ENCODE assay signal across 19 cellular contexts in the genomic region with DNA sequence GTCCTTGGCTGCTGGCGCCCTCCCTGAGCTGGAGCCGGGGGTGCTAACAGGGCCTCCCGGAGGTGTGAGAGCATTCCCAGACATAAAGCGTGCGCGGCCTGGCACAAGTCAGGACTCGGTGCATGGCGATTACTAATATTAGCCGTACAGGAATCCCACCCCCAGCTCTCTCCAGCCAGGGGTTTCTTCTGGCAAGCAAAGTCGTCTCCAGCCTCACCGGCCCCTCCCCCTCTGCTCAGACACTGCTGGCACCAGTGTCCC.
"Had no signal": no experiment of that assay in that cellular context is flagged by ENCODE, and none has a peak within 500 bp of the region (broad histone marks: within the 10 kb centered on the region; RNA-seq: fewer than 3 reads in every experiment).

No MANE protein-coding gene starts in this region.

- H3K36me3 ChIP-seq: cardiac muscle cell, sigmoid colon had no signal

- H3K27me3 ChIP-seq: cardiac muscle cell had no signal

- H3K4me3 ChIP-seq: cardiac muscle cell, hepatocyte, sigmoid colon, smooth muscle cell had no signal

- DNase-seq: activated CD4-positive, alpha-beta memory T cell treated with anti-CD3 and anti-CD28 coated beads, Interleukin-2, amount 10 ng/mL, durations not matched to agents 7 days and 5 days; activated CD4-positive, alpha-beta T cell treated with anti-CD3 and anti-CD28 coated beads, Interleukin-2, amount 10 ng/mL, durations not matched to agents 24 days and 14 days; activated effector memory CD4-positive, alpha-beta T cell treated with Interleukin-2 at 50 U/mL for 16 hours; activated naive CD4-positive, alpha-beta T cell treated with anti-CD3 and anti-CD28 coated beads for 36 hours; activated naive CD8-positive, alpha-beta T cell treated with anti-CD3 and anti-CD28 coated beads, Interleukin-2, amount 10 ng/mL, durations not matched to agents 7 days and 5 days; activated T-cell treated with anti-CD3 and anti-CD28 coated beads, Interleukin-2, amount 50 U/mL, for 72 hours; dermis blood vessel endothelial cell; effector memory CD4-positive, alpha-beta T cell; foreskin melanocyte; immature natural killer cell; sigmoid colon; stimulated activated CD4-positive, alpha-beta T cell treated with anti-CD3 and anti-CD28 coated beads, Interleukin-15, amount 100 ng/mL, for 24 hours; stimulated activated CD8-positive, alpha-beta memory T cell treated with anti-CD3 and anti-CD28 coated beads, Interleukin-4, amount 100 ng/mL, for 48 hours; stimulated activated naive B cell treated with anti-CD40 and anti-IgM and Interleukin-4, amounts not matched to agents 10 μg/mL and 1 μg/mL and 100 μg/mL, for 72 hours had no signal

- H3K27ac ChIP-seq: cardiac muscle cell, hepatocyte, sigmoid colon had no signal

- H3K9me3 ChIP-seq: sigmoid colon had no signal

- ATAC-seq: activated T-cell treated with anti-CD3 and anti-CD28 coated beads, Interleukin-2, amount 50 U/mL, for 72 hours; esophagus mucosa; natural killer cell treated with Interleukin-12 subunit alpha and Interleukin-12 subunit beta and Interleukin-15 and Interleukin-18, amount 100 ng/mL, for 72 hours; stimulated activated naive B cell treated with anti-CD40 and anti-IgM and Interleukin-4, amounts not matched to agents 10 μg/mL and 1 μg/mL and 100 μg/mL, for 72 hours had no signal
